Comparison of ENCODE assay signal across 20 cellular contexts in genomic region chr7:83289396-83289993, GRCh38.
DNase-seq lines count a peak whose midpoint lies in the region; ATAC-seq, FAIRE-seq and TF ChIP-seq lines count a peak whose summit lies in the region.
"Had no signal": no experiment of that assay in that cellular context is flagged by ENCODE, and none has a peak within 500 bp of the region (broad histone marks: within the 10 kb centered on the region; RNA-seq: fewer than 3 reads in every experiment).

No MANE protein-coding gene starts in this region.

- H3K36me3 ChIP-seq in HepG2 (replicated peaks in 1 of 2; ENCODE audit: control insufficient read depth in 1 of 2, insufficient read depth in 2 of 2, low read length in 2 of 2), result no peaks in the 10 kb centered on the region
- no peaks in the 10 kb centered on the region for H3K36me3 ChIP-seq in right lobe of liver
- no peaks in the 10 kb centered on the region for H3K36me3 ChIP-seq in HCT116 (ENCODE audit: control insufficient read depth in 1 of 2, insufficient read depth in 2 of 2, low read length in 2 of 2)
- H3K36me3 ChIP-seq in astrocyte (ENCODE audit: insufficient read depth, low read length), result no peaks in the 10 kb centered on the region

- no peaks in the 10 kb centered on the region for H3K27me3 Mint-ChIP-seq in astrocyte (ENCODE audit: low read depth, unreplicated experiment)
- no peaks in the 10 kb centered on the region for H3K27me3 Mint-ChIP-seq in activated CD4-positive, alpha-beta T cell treated with anti-CD3 and anti-CD28 coated beads, Interleukin-2, amount 10 ng/mL, durations not matched to agents 24 days and 14 days
- H3K27me3 Mint-ChIP-seq: CD4-positive, alpha-beta T cell had no signal

- in situ Hi-C loops in HepG2 (cut with HindIII; ENCODE audit: extremely low pct_ligation_motif_present, low pct_unique_long_range_greater_than_20kb), result no loop called here

- no peaks in the 10 kb centered on the region for H4K20me1 ChIP-seq in HepG2 (ENCODE audit: insufficient read depth, low read length)
- no peaks in the 10 kb centered on the region for H4K20me1 ChIP-seq in HCT116 (ENCODE audit: insufficient read depth)
- H4K20me1 ChIP-seq in astrocyte (ENCODE audit: insufficient read depth, low read length), result no peaks in the 10 kb centered on the region

- H3K36me3 Mint-ChIP-seq in astrocyte (ENCODE audit: low read depth, unreplicated experiment), result no peaks in the 10 kb centered on the region
- H3K36me3 Mint-ChIP-seq in activated CD4-positive, alpha-beta T cell treated with anti-CD3 and anti-CD28 coated beads, Interleukin-2, amount 10 ng/mL, durations not matched to agents 24 days and 14 days (ENCODE audit: low read depth), result no peaks in the 10 kb centered on the region

- ATAC-seq in HepG2 (no peak), right lobe of liver (no peak), HCT116 (no peak), GM18873 (IDR thresholded peaks at IDR 0.05; ENCODE audit: low FRiP score, unreplicated experiment) (no peak)
- ATAC-seq: K562 had no signal

- TF ChIP-seq EP300 in HepG2 (IDR thresholded peaks at IDR 0.05; ENCODE audit: low read depth in 2 of 2, low read length in 2 of 2), result no peak
- no peak for TF ChIP-seq EP300 in HepG2 (CRISPR knock-in tag; IDR thresholded peaks at IDR 0.05; ENCODE audit: borderline replicate concordance)

- no peak overlapping the region for H3K27ac Mint-ChIP-seq in astrocyte (ENCODE audit: unreplicated experiment)
- no peak overlapping the region for H3K27ac Mint-ChIP-seq in activated CD4-positive, alpha-beta T cell treated with anti-CD3 and anti-CD28 coated beads, Interleukin-2, amount 10 ng/mL, durations not matched to agents 24 days and 14 days
- H3K27ac Mint-ChIP-seq: CD4-positive, alpha-beta T cell; H9 had no signal

- no peaks in the 10 kb centered on the region for H3K27me3 ChIP-seq in HepG2 (ENCODE audit: control insufficient read depth in 1 of 2, insufficient read depth in 2 of 2, low read length in 2 of 2)
- no peaks in the 10 kb centered on the region for H3K27me3 ChIP-seq in right lobe of liver
- no peaks in the 10 kb centered on the region for H3K27me3 ChIP-seq in HCT116 (ENCODE audit: insufficient read depth, low read length)
- no peaks in the 10 kb centered on the region for H3K27me3 ChIP-seq in astrocyte (ENCODE audit: insufficient read depth, low read length)

- TF ChIP-seq RAD21 in HepG2 (CRISPR knock-in tag; IDR thresholded peaks at IDR 0.05) (no peak), HCT116 (IDR thresholded peaks at IDR 0.05; ENCODE audit: low read depth) (no peak)

- no peak for FAIRE-seq in HepG2 (lab: Jason Lieb, UNC)
- FAIRE-seq in astrocyte (lab: Jason Lieb, UNC), result no peak
- FAIRE-seq in frontal cortex (lab: Jason Lieb, UNC), result peak; percentile 15
- FAIRE-seq: GM12892, GM18507, K562 had no signal

- RAD21 ChIA-PET in HCT116 (lab: Charles Lee; ENCODE audit: low non-redundant PET in 1 of 2, low total read pairs in 2 of 2, uncharacterized antibody in 2 of 2, unreplicated experiment in 2 of 2), result no interaction called here

- no peak for TF ChIP-seq CTCF in HepG2 (CRISPR knock-in tag; IDR thresholded peaks at IDR 0.05)
- no peak for TF ChIP-seq CTCF in right lobe of liver (IDR thresholded peaks at IDR 0.05)
- no peak for TF ChIP-seq CTCF in HCT116 (IDR thresholded peaks at IDR 0.05 in 2 of 3, conservative IDR thresholded peaks at IDR 0.05 in 1 of 3; ENCODE audit: borderline replicate concordance in 1 of 3, insufficient read depth in 1 of 3, low read depth in 2 of 3, low read length in 2 of 3)
- no peak for TF ChIP-seq CTCF in astrocyte (IDR thresholded peaks at IDR 0.05; ENCODE audit: insufficient read depth, low read depth, low read length)

- H3K4me1 ChIP-seq in HepG2 (ENCODE audit: insufficient read depth, low read length) (no peaks in the 10 kb centered on the region), right lobe of liver (no peaks in the 10 kb centered on the region), HCT116 (ENCODE audit: control insufficient read depth in 1 of 2, insufficient read depth in 2 of 2, low read length in 2 of 2) (no peaks in the 10 kb centered on the region), astrocyte (ENCODE audit: insufficient read depth, low read length) (no peaks in the 10 kb centered on the region)
- H3K4me1 ChIP-seq: Caco-2 had no signal

- DNase-seq in HepG2 (ENCODE audit: low spot score) (no peak), right lobe of liver (no peak), HCT116 (ENCODE audit: low read depth, low spot score) (no peak), astrocyte (ENCODE audit: low read depth) (peak; percentile 0), frontal cortex (ENCODE audit: low spot score in 2 of 2) (no peak), SKM-1 treated with dmso at 0.1 percent for 144 hours (lab: John Stamatoyannopoulos, UW; ENCODE audit: unreplicated experiment) (no peak)
- DNase-seq in activated CD4-positive, alpha-beta T cell treated with anti-CD3 and anti-CD28 coated beads, Interleukin-2, amount 10 ng/mL, durations not matched to agents 24 days and 14 days, result no peak
- DNase-seq: 8988T; ACHN; Caco-2; CD4-positive, alpha-beta T cell; GDM1; H9; IMR-90 had no signal

- no peak overlapping the region for H3K4me3 Mint-ChIP-seq in astrocyte (ENCODE audit: unreplicated experiment)
- no peak overlapping the region for H3K4me3 Mint-ChIP-seq in activated CD4-positive, alpha-beta T cell treated with anti-CD3 and anti-CD28 coated beads, Interleukin-2, amount 10 ng/mL, durations not matched to agents 24 days and 14 days
- H3K4me3 Mint-ChIP-seq: CD4-positive, alpha-beta T cell; H9 had no signal

- BruUV-seq in HepG2 (replicated peaks; lab: Mats Ljungman, UMichigan) (no TSS peak), HCT116 (replicated peaks; lab: Mats Ljungman, UMichigan) (no TSS peak)

- H2AFZ ChIP-seq in HepG2 (ENCODE audit: low read length), result no peak overlapping the region
- peak overlapping the region; percentile 38 for H2AFZ ChIP-seq in HCT116 (ENCODE audit: low read depth, low read length, poor library complexity, severe bottlenecking)
- no peak overlapping the region for H2AFZ ChIP-seq in astrocyte (ENCODE audit: low read depth, low read length)

- no peaks in the 10 kb centered on the region for H3K4me1 Mint-ChIP-seq in astrocyte (ENCODE audit: low read depth, unreplicated experiment)
- no peaks in the 10 kb centered on the region for H3K4me1 Mint-ChIP-seq in activated CD4-positive, alpha-beta T cell treated with anti-CD3 and anti-CD28 coated beads, Interleukin-2, amount 10 ng/mL, durations not matched to agents 24 days and 14 days
- H3K4me1 Mint-ChIP-seq: H9 had no signal

- intact Hi-C loops in HepG2 (cut with micrococcal nuclease; ENCODE audit: unreplicated experiment) (no loop called here), right lobe of liver (cut with DNase I) (no loop called here), HCT116 (cut with micrococcal nuclease) (no loop called here)
- intact Hi-C loops in activated CD4-positive, alpha-beta T cell treated with anti-CD3 and anti-CD28 coated beads, Interleukin-2, amount 10 ng/mL, durations not matched to agents 24 days and 14 days (cut with micrococcal nuclease), result no loop called here

- 1% methylated on average over 5 of the region's 5 CpGs for WGBS in HepG2 (ENCODE audit: low lambda C conversion rate)
- WGBS in right lobe of liver (ENCODE audit: insufficient coverage, low coverage, low lambda C conversion rate, missing lambda C conversion rate), result 34% methylated on average over 5 of the region's 5 CpGs

- H3K9me3 ChIP-seq in HepG2 (ENCODE audit: low read length) (no peaks in the 10 kb centered on the region), right lobe of liver (no peaks in the 10 kb centered on the region), HCT116 (ENCODE audit: control insufficient read depth in 1 of 2, insufficient read depth in 1 of 2, low read depth in 1 of 2, low read length in 2 of 2) (no peaks in the 10 kb centered on the region), astrocyte (ENCODE audit: insufficient read depth, low read depth, low read length) (no peaks in the 10 kb centered on the region)
- H3K9me3 ChIP-seq: Caco-2 had no signal

- no peaks in the 10 kb centered on the region for H3K79me2 ChIP-seq in HepG2 (ENCODE audit: insufficient read depth, low read length)
- H3K79me2 ChIP-seq in HCT116 (ENCODE audit: insufficient read depth, low read length), result no peaks in the 10 kb centered on the region
- no peaks in the 10 kb centered on the region for H3K79me2 ChIP-seq in astrocyte (ENCODE audit: insufficient read depth, low read length)

- H3K4me3 ChIP-seq in HepG2 (replicated peaks in 1 of 3; ENCODE audit: insufficient read depth in 1 of 3, low read depth in 2 of 3, low read length in 3 of 3) (no peak overlapping the region), right lobe of liver (no peak overlapping the region), HCT116 (replicated peaks in 1 of 2; ENCODE audit: low read depth in 1 of 2, low read length in 2 of 2) (no peak overlapping the region), astrocyte (ENCODE audit: insufficient read depth, low read depth, low read length) (no peak overlapping the region)
- H3K4me3 ChIP-seq: K562 had no signal

- no peaks in the 10 kb centered on the region for H3K9me2 ChIP-seq in HCT116 (ENCODE audit: insufficient read depth)

- POLR2A ChIA-PET in HepG2 (lab: Yijun Ruan, JAX) (no interaction called here), HCT116 (lab: Charles Lee) (no interaction called here)

- H3K4me2 ChIP-seq in HepG2 (ENCODE audit: low read depth, low read length) (no peak overlapping the region), HCT116 (ENCODE audit: low read length) (no peak overlapping the region), astrocyte (ENCODE audit: low read length) (no peak overlapping the region)

- no peaks in the 10 kb centered on the region for H3K9me3 Mint-ChIP-seq in astrocyte (ENCODE audit: unreplicated experiment)
- no peaks in the 10 kb centered on the region for H3K9me3 Mint-ChIP-seq in activated CD4-positive, alpha-beta T cell treated with anti-CD3 and anti-CD28 coated beads, Interleukin-2, amount 10 ng/mL, durations not matched to agents 24 days and 14 days
- H3K9me3 Mint-ChIP-seq: H9 had no signal

- H3K9ac ChIP-seq in HepG2 (ENCODE audit: insufficient read depth, low read depth, low read length) (no peak overlapping the region), HCT116 (ENCODE audit: low read length) (no peak overlapping the region), astrocyte (ENCODE audit: low read length) (no peak overlapping the region)

- CTCF ChIA-PET in HepG2 (lab: Yijun Ruan, JAX; ENCODE audit: low intra/inter-chr PET ratio, low total read pairs), result no interaction called here
- CTCF ChIA-PET in HCT116 (lab: Charles Lee), result no interaction called here

- TF ChIP-seq POLR2A in HepG2 (IDR thresholded peaks at IDR 0.05; ENCODE audit: insufficient read depth in 1 of 2, low read depth in 2 of 2, low read length in 2 of 2) (no peak), right lobe of liver (IDR thresholded peaks at IDR 0.05) (no peak), HCT116 (IDR thresholded peaks at IDR 0.05; ENCODE audit: borderline replicate concordance, extremely low read depth, insufficient read depth, insufficient read length) (no peak)

- no peak overlapping the region for H3K27ac ChIP-seq in HepG2 (ENCODE audit: extremely low read length, insufficient read depth, low read length)
- no peak overlapping the region for H3K27ac ChIP-seq in right lobe of liver
- H3K27ac ChIP-seq in HCT116 (ENCODE audit: low read depth, low read length), result no peak overlapping the region
- no peak overlapping the region for H3K27ac ChIP-seq in astrocyte (ENCODE audit: low read depth, low read length)
- H3K27ac ChIP-seq: C4-2B, HL-60 had no signal

TF ChIP-seq in HepG2, 621 proteins besides CTCF, POLR2A, EP300 and RAD21 (continues in another document):
- TF ChIP-seq CEBPG (CRISPR knock-in tag; IDR thresholded peaks at IDR 0.05), result no peak
